Comparison of ENCODE assay signal across 8 cellular contexts in genomic region chr3:50616770-50617095, GRCh38. TPM values are rescaled to one million over a fixed set of nuclear protein-coding genes. Genes with fewer than 3 reads are reported as not detected.
A peak's percentile ranks its signal among the peaks of the same experiment; 100 is the strongest.
DNase-seq lines count a peak whose midpoint lies in the region; ATAC-seq and TF ChIP-seq lines count a peak whose summit lies in the region.

No MANE protein-coding gene starts in this region.

- H3K27ac Mint-ChIP-seq in activated T-helper 17 cell treated with anti-CD3 and anti-CD28 coated beads, Interleukin-2, amount 50 U/mL, for 72 hours = peak overlapping the region; percentile 92
- H3K27ac Mint-ChIP-seq in nephron progenitor cell = peak overlapping the region; percentile 88
- peak overlapping the region; percentile 93 for H3K27ac Mint-ChIP-seq in stimulated activated naive CD8-positive, alpha-beta T cell treated with anti-CD3 and anti-CD28 coated beads, Interleukin-15, Interleukin-2, amounts not matched to agents 100 ng/mL and 50 ng/mL, for 24 hours

- peaks cover 43% of the 10 kb centered on the region for H3K4me1 Mint-ChIP-seq in activated T-helper 17 cell treated with anti-CD3 and anti-CD28 coated beads, Interleukin-2, amount 50 U/mL, for 72 hours
- H3K4me1 Mint-ChIP-seq in nephron progenitor cell = peaks cover 39% of the 10 kb centered on the region
- H3K4me1 Mint-ChIP-seq in stimulated activated naive CD8-positive, alpha-beta T cell treated with anti-CD3 and anti-CD28 coated beads, Interleukin-15, Interleukin-2, amounts not matched to agents 100 ng/mL and 50 ng/mL, for 24 hours (ENCODE audit: low read depth) = peaks cover 73% of the 10 kb centered on the region

- H3K4me3 ChIP-seq in fibroblast of pulmonary artery (replicated peaks; ENCODE audit: low read depth, low read length) = peak overlapping the region; percentile 80

- peak; percentile 69 for DNase-seq in DMS79 treated with DMSO at 0.1 percent for 48 hours (lab: John Stamatoyannopoulos, UW)
- DNase-seq in KG1 (lab: John Stamatoyannopoulos, UW) = peak; percentile 92
- peak; percentile 96 for DNase-seq in RPMI8226
- DNase-seq in fibroblast of pulmonary artery (ENCODE audit: low read depth) = peak; percentile 88
- DNase-seq in nephron progenitor cell = peak; percentile 94

- TF ChIP-seq CTCF in fibroblast of pulmonary artery (IDR thresholded peaks at IDR 0.05; ENCODE audit: low read length, missing control alignments) (no peak), nephron progenitor cell (IDR thresholded peaks at IDR 0.05) (no peak)

- H3K36me3 Mint-ChIP-seq in activated T-helper 17 cell treated with anti-CD3 and anti-CD28 coated beads, Interleukin-2, amount 50 U/mL, for 72 hours (ENCODE audit: low read depth) = peaks cover 81% of the 10 kb centered on the region
- H3K36me3 Mint-ChIP-seq in nephron progenitor cell (ENCODE audit: low read depth) = no peaks in the 10 kb centered on the region
- H3K36me3 Mint-ChIP-seq in stimulated activated naive CD8-positive, alpha-beta T cell treated with anti-CD3 and anti-CD28 coated beads, Interleukin-15, Interleukin-2, amounts not matched to agents 100 ng/mL and 50 ng/mL, for 24 hours (ENCODE audit: low read depth) = peaks cover 40% of the 10 kb centered on the region

- H3K9me3 Mint-ChIP-seq in activated T-helper 17 cell treated with anti-CD3 and anti-CD28 coated beads, Interleukin-2, amount 50 U/mL, for 72 hours = no peaks in the 10 kb centered on the region
- H3K9me3 Mint-ChIP-seq in nephron progenitor cell = no peaks in the 10 kb centered on the region
- H3K9me3 Mint-ChIP-seq in stimulated activated naive CD8-positive, alpha-beta T cell treated with anti-CD3 and anti-CD28 coated beads, Interleukin-15, Interleukin-2, amounts not matched to agents 100 ng/mL and 50 ng/mL, for 24 hours = no peaks in the 10 kb centered on the region

- ATAC-seq in GM21717 (IDR thresholded peaks at IDR 0.05; ENCODE audit: unreplicated experiment) = peak; percentile 63
- ATAC-seq in activated T-helper 17 cell treated with anti-CD3 and anti-CD28 coated beads, Interleukin-2, amount 50 U/mL, for 72 hours (replicated peaks) = peak; percentile 48

- H3K27me3 Mint-ChIP-seq in activated T-helper 17 cell treated with anti-CD3 and anti-CD28 coated beads, Interleukin-2, amount 50 U/mL, for 72 hours = no peaks in the 10 kb centered on the region
- peaks cover 27% of the 10 kb centered on the region for H3K27me3 Mint-ChIP-seq in nephron progenitor cell (ENCODE audit: low read depth, poor library complexity)
- H3K27me3 Mint-ChIP-seq in stimulated activated naive CD8-positive, alpha-beta T cell treated with anti-CD3 and anti-CD28 coated beads, Interleukin-15, Interleukin-2, amounts not matched to agents 100 ng/mL and 50 ng/mL, for 24 hours = no peaks in the 10 kb centered on the region

- peak overlapping the region; percentile 97 for H3K4me3 Mint-ChIP-seq in activated T-helper 17 cell treated with anti-CD3 and anti-CD28 coated beads, Interleukin-2, amount 50 U/mL, for 72 hours
- H3K4me3 Mint-ChIP-seq in nephron progenitor cell = peak overlapping the region; percentile 81
- H3K4me3 Mint-ChIP-seq in stimulated activated naive CD8-positive, alpha-beta T cell treated with anti-CD3 and anti-CD28 coated beads, Interleukin-15, Interleukin-2, amounts not matched to agents 100 ng/mL and 50 ng/mL, for 24 hours = peak overlapping the region; percentile 85

RNA-seq across cellular contexts. Expression of gene MAPKAPK3, which starts 0.2 kb away (rescaled TPM):
- total RNA-seq in activated T-helper 17 cell treated with anti-CD3 and anti-CD28 coated beads, Interleukin-2, amount 50 U/mL, for 72 hours = 100 to 1,000 TPM in 1 of 2 donors, 10 to 100 TPM in 1; 99.8 to 131 TPM

RNA-seq across cellular contexts. Expression of gene CISH, which starts 5.2 kb away (rescaled TPM):
- 100 to 1,000 TPM; 204 to 327 TPM for total RNA-seq in activated T-helper 17 cell treated with anti-CD3 and anti-CD28 coated beads, Interleukin-2, amount 50 U/mL, for 72 hours

RNA-seq across cellular contexts. Expression of gene HEMK1, which starts 47.4 kb away (rescaled TPM):
- 10 to 100 TPM; 47.5 to 99.2 TPM for total RNA-seq in activated T-helper 17 cell treated with anti-CD3 and anti-CD28 coated beads, Interleukin-2, amount 50 U/mL, for 72 hours

RNA-seq across cellular contexts. Expression of gene C3orf18, which starts 49.2 kb away (rescaled TPM):
- 10 to 100 TPM; 17.3 to 50.8 TPM for total RNA-seq in activated T-helper 17 cell treated with anti-CD3 and anti-CD28 coated beads, Interleukin-2, amount 50 U/mL, for 72 hours

RNA-seq across cellular contexts. Expression of gene DOCK3, which starts 58.0 kb away (rescaled TPM):
- 1 to 10 TPM; 3.8 to 7.8 TPM for total RNA-seq in activated T-helper 17 cell treated with anti-CD3 and anti-CD28 coated beads, Interleukin-2, amount 50 U/mL, for 72 hours

Comparison
In these comparisons a context has a peak if more than half of its experiments do, and no peak if none do; other contexts are left out.
1. Peak in every context shown above with its lines: DNase-seq, ATAC-seq and H3K4me3 ChIP-seq.